8 cellular contexts compared by ENCODE assay signal in the genomic region with DNA sequence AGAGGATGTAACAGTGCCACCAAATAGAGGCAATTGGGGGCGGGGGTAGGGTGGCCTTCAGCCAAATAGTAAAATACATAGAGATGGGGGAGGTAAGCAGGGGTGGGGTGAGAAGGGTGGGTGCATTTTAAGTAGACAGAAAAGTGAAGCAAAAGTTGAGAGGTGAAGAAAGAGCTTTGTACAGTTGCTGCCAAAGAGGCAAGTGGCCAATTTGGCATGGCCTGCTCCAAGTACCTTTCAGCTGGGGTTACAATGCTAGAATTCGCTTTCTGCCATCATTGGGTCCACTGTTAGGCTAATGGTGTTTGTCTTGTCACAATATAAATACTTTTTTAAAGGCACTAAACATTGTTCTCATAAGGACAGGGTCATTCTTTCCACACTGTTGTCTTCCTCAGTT. TPM values are rescaled to one million over a fixed set of nuclear protein-coding genes. Genes with fewer than 3 reads are reported as not detected.
"Had no signal": no experiment of that assay in that cellular context is flagged by ENCODE, and none has a peak within 500 bp of the region (broad histone marks: within the 10 kb centered on the region; RNA-seq: fewer than 3 reads in every experiment).

No MANE protein-coding gene starts in this region.

- H3K4me3 ChIP-seq: K562 had no signal

- DNase-seq: IMR-90, KBM-7, KG1 had no signal

- H3K27ac ChIP-seq: HL-60 had no signal

- ATAC-seq: HepG2, K562 had no signal

RNA-seq across cellular contexts. Expression of gene SEBOX, which starts 51.2 kb away (rescaled TPM):
- total RNA-seq: HepG2, HT-29, HT1080, IMR-90, K562 had no signal
